21 cellular contexts compared by ENCODE assay signal in the genomic region with DNA sequence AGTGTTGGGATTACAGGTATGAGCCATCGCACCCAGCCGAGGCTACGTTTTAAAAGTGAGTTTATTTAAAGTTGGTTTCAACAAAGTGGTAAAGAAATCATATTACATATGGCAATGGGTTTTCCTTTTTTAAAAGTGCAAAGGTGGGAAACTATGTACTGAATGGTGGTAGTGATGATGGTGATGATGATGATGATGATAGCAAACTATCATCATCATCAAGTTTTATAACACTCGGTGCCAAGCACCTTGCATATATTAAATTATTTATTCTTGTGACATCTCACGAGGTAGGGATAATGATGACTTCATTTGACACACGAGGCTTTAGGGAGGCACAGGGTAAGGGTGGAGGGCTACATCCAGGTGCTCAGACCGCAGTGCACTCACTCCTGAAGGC.
DNase-seq lines count a peak whose midpoint lies in the region; ATAC-seq, FAIRE-seq and TF ChIP-seq lines count a peak whose summit lies in the region.
"Had no signal": no experiment of that assay in that cellular context is flagged by ENCODE, and none has a peak within 500 bp of the region (broad histone marks: within the 10 kb centered on the region; RNA-seq: fewer than 3 reads in every experiment).

No MANE protein-coding gene starts in this region.

- no peak overlapping the region for H2AFZ ChIP-seq in PC-9

- H3K4me3 ChIP-seq in A549 (no peak overlapping the region), PC-9 (no peak overlapping the region)
- H3K4me3 ChIP-seq: K562 had no signal

- ATAC-seq in A549 (no peak), GM18858 (IDR thresholded peaks at IDR 0.05; ENCODE audit: unreplicated experiment) (no peak)
- ATAC-seq: K562 had no signal

- TF ChIP-seq CTCF in A549 (IDR thresholded peaks at IDR 0.05) (no peak), PC-9 (conservative IDR thresholded peaks at IDR 0.05) (no peak), osteocyte (IDR thresholded peaks at IDR 0.05) (no peak)

- no peak for TF ChIP-seq POLR2A in A549 (IDR thresholded peaks at IDR 0.05; ENCODE audit: low read length)

- H3K36me3 Mint-ChIP-seq in osteocyte (ENCODE audit: unreplicated experiment) = no peaks in the 10 kb centered on the region
- H3K36me3 Mint-ChIP-seq: CD4-positive, CD25-positive, alpha-beta regulatory T cell; CD8-positive, alpha-beta memory T cell had no signal

- H3F3A ChIP-seq in PC-9 (ENCODE audit: insufficient read depth, low read depth) = peaks cover 36% of the 10 kb centered on the region; the same call in 1 of the 2 replicates

- CTCF ChIA-PET in A549 (lab: Yijun Ruan, JAX) = no interaction called here
- CTCF ChIA-PET in PC-9 (lab: Charles Lee) = no interaction called here

- no peaks in the 10 kb centered on the region for H3K9me3 Mint-ChIP-seq in osteocyte (ENCODE audit: unreplicated experiment)
- H3K9me3 Mint-ChIP-seq: CD8-positive, alpha-beta memory T cell had no signal

- H3K36me3 ChIP-seq in PC-9 (ENCODE audit: low read depth) = no peaks in the 10 kb centered on the region
- H3K36me3 ChIP-seq: BE2C had no signal

- DNase-seq in A549 (ENCODE audit: low read depth in 1 of 2, low spot score in 1 of 2) (no peak), PC-9 (no peak), epithelial cell of prostate (ENCODE audit: low read depth, low spot score) (no peak), osteocyte (ENCODE audit: extremely low spot score, unreplicated experiment) (no peak), 8988T (no peak), SW 1271 (lab: John Stamatoyannopoulos, UW) (no peak), NCI-H2196 treated with DMSO at 0.1 percent for 48 hours (lab: John Stamatoyannopoulos, UW; ENCODE audit: unreplicated experiment) (no peak)
- DNase-seq: ACHN; BE2C; C1 segment of cervical spinal cord; CD4-positive, CD25-positive, alpha-beta regulatory T cell; CD8-positive, alpha-beta memory T cell; COR-L47; DMS79; GDM1; GOT3; H7 had no signal

- H3K27me3 Mint-ChIP-seq in osteocyte (ENCODE audit: unreplicated experiment) = no peaks in the 10 kb centered on the region

- H3K9me3 ChIP-seq in A549 = no peaks in the 10 kb centered on the region
- no peaks in the 10 kb centered on the region for H3K9me3 ChIP-seq in PC-9 (ENCODE audit: insufficient read depth, low read depth)
- H3K9me3 ChIP-seq: BE2C had no signal

- intact Hi-C loops in PC-9 (cut with micrococcal nuclease; ENCODE audit: unreplicated experiment) = loop anchor here (2.0 kb wide), 1 partner anchor 69 kb away; no protein-coding TSS in a partner anchor

- H3K4me1 ChIP-seq in A549 (peaks cover 54% of the 10 kb centered on the region), PC-9 (replicated peaks; ENCODE audit: insufficient read depth) (peaks cover 60% of the 10 kb centered on the region)

- H3K27ac Mint-ChIP-seq in osteocyte (ENCODE audit: unreplicated experiment) = peak overlapping the region; percentile 59
- H3K27ac Mint-ChIP-seq: CD4-positive, CD25-positive, alpha-beta regulatory T cell; CD8-positive, alpha-beta memory T cell had no signal

- peaks cover 99% of the 10 kb centered on the region for H3K4me1 Mint-ChIP-seq in osteocyte (ENCODE audit: unreplicated experiment)
- H3K4me1 Mint-ChIP-seq: CD4-positive, CD25-positive, alpha-beta regulatory T cell; CD8-positive, alpha-beta memory T cell had no signal

- POLR2A ChIA-PET in A549 (lab: Yijun Ruan, JAX) = no interaction called here
- POLR2A ChIA-PET in PC-9 (lab: Charles Lee; ENCODE audit: unreplicated experiment) = no interaction called here

- no peak for TF ChIP-seq EP300 in A549 (IDR thresholded peaks at IDR 0.05)

- no peaks in the 10 kb centered on the region for H3K27me3 ChIP-seq in PC-9 (ENCODE audit: insufficient read depth, low read depth)
- H3K27me3 ChIP-seq: BE2C had no signal

- H3K79me2 ChIP-seq in PC-9 (ENCODE audit: low read depth) = no peaks in the 10 kb centered on the region

- 95% methylated on average over 7 of the region's 7 CpGs for WGBS in A549 (ENCODE audit: missing lambda C conversion rate)

- no peak overlapping the region for H3K4me3 Mint-ChIP-seq in osteocyte (ENCODE audit: unreplicated experiment)
- H3K4me3 Mint-ChIP-seq: CD4-positive, CD25-positive, alpha-beta regulatory T cell; CD8-positive, alpha-beta memory T cell had no signal

- TF ChIP-seq RAD21 in A549 (conservative IDR thresholded peaks at IDR 0.05 in 1 of 2, IDR thresholded peaks at IDR 0.05 in 1 of 2) = no peak

- no peaks in the 10 kb centered on the region for H3K9me2 ChIP-seq in PC-9 (ENCODE audit: insufficient read depth)

- FAIRE-seq in A549 (lab: Jason Lieb, UNC) = no peak
- FAIRE-seq: GM12892, GM18507, K562 had no signal

- H3K4me2 ChIP-seq in A549 (no peak overlapping the region), PC-9 (no peak overlapping the region)

- H3K27ac ChIP-seq in A549 (peak overlapping the region; percentile 81 to 91; a peak in 5 of 6 replicates), PC-9 (peak overlapping the region; percentile 71; the same call in 1 of the 2 replicates), epithelial cell of prostate (peak overlapping the region; percentile 85)

- BruUV-seq in PC-9 (replicated peaks; lab: Mats Ljungman, UMichigan) = no TSS peak

- no peaks in the 10 kb centered on the region for H4K20me1 ChIP-seq in PC-9 (ENCODE audit: insufficient read depth)

TF ChIP-seq in A549, 52 proteins besides CTCF, POLR2A, EP300 and RAD21:
- TF ChIP-seq, protein P1, sequence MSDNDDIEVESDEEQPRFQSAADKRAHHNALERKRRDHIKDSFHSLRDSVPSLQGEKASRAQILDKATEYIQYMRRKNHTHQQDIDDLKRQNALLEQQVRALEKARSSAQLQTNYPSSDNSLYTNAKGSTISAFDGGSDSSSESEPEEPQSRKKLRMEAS (IDR thresholded peaks at IDR 0.05) = no peak
- TF ChIP-seq EHF (CRISPR knock-in tag; IDR thresholded peaks at IDR 0.05) = no peak
